In genomic region chr20:45436732-45437485, GRCh38 we compare ENCODE assay signal across 1 cellular context.
TF ChIP-seq lines count a peak whose summit lies in the region.

No MANE protein-coding gene starts in this region.

TF ChIP-seq in HEK293, 187 proteins besides CTCF, POLR2A, EP300 and RAD21 (continued from another document):
- peak; percentile 54; the same call in 1 of the 2 replicates for TF ChIP-seq ZBTB10 (tag by site-specific recombination; IDR thresholded peaks at IDR 0.05)
- peak; percentile 51; the same call in 1 of the 2 replicates for TF ChIP-seq ZNF692 (tag by site-specific recombination; IDR thresholded peaks at IDR 0.05)
- no peak for TF ChIP-seq ZSCAN18 (tag by site-specific recombination; IDR thresholded peaks at IDR 0.05)
- no peak for TF ChIP-seq PBX3 (CRISPR knock-in tag; IDR thresholded peaks at IDR 0.05)
- peak; percentile 79 for TF ChIP-seq PATZ1 (tag by site-specific recombination; IDR thresholded peaks at IDR 0.05)
- TF ChIP-seq ZNF561 (tag by site-specific recombination; IDR thresholded peaks at IDR 0.05; ENCODE audit: borderline replicate concordance) = peak; percentile 80; the same call in 1 of the 2 replicates
- TF ChIP-seq ZNF140 (tag by site-specific recombination; IDR thresholded peaks at IDR 0.05) = no peak
- TF ChIP-seq KLF1 (tag by site-specific recombination; IDR thresholded peaks at IDR 0.05) = peak; percentile 80
- TF ChIP-seq GFI1B (tag by site-specific recombination; IDR thresholded peaks at IDR 0.05) = no peak
- no peak for TF ChIP-seq ZNF645 (tag by site-specific recombination; IDR thresholded peaks at IDR 0.05)
- TF ChIP-seq ELK4 (IDR thresholded peaks at IDR 0.05; ENCODE audit: borderline replicate concordance, low read depth, low read length) = no peak
- TF ChIP-seq WT1 (tag by site-specific recombination; IDR thresholded peaks at IDR 0.05) = 0 out of 2 replicates have a peak, but pooled peaks have one; percentile 16
- no peak for TF ChIP-seq ZNF747 (tag by site-specific recombination; IDR thresholded peaks at IDR 0.05)
- no peak for TF ChIP-seq PRDM4 (tag by site-specific recombination; IDR thresholded peaks at IDR 0.05)
- no peak for TF ChIP-seq ZNF169 (tag by site-specific recombination; IDR thresholded peaks at IDR 0.05)
- no peak for TF ChIP-seq ZNF274 (IDR thresholded peaks at IDR 0.05; ENCODE audit: low read length)
- no peak for TF ChIP-seq ZNF274 (tag by site-specific recombination; IDR thresholded peaks at IDR 0.05; ENCODE audit: borderline replicate concordance)
- TF ChIP-seq ZXDB (tag by site-specific recombination; IDR thresholded peaks at IDR 0.05) = peak; percentile 53; the same call in 1 of the 2 replicates
- peak; percentile 76; the same call in 1 of the 2 replicates for TF ChIP-seq ZSCAN30 (tag by site-specific recombination; IDR thresholded peaks at IDR 0.05)
- peak; percentile 86 for TF ChIP-seq ZNF600 (tag by site-specific recombination; IDR thresholded peaks at IDR 0.05)
- no peak for TF ChIP-seq ZNF624 (tag by site-specific recombination; IDR thresholded peaks at IDR 0.05)
- 0 out of 2 replicates have a peak, but pooled peaks have one; percentile 40 for TF ChIP-seq YY1 (tag by site-specific recombination; IDR thresholded peaks at IDR 0.05)
- TF ChIP-seq ZNF2 (tag by site-specific recombination; IDR thresholded peaks at IDR 0.05) = peak; percentile 63
- peak; percentile 38; the same call in 1 of the 2 replicates for TF ChIP-seq ZNF660 (tag by site-specific recombination; IDR thresholded peaks at IDR 0.05)
- no peak for TF ChIP-seq ZNF174 (tag by site-specific recombination; IDR thresholded peaks at IDR 0.05)
- TF ChIP-seq ZBTB21 (tag by site-specific recombination; IDR thresholded peaks at IDR 0.05) = no peak
- peak; percentile 35; the same call in 1 of the 2 replicates for TF ChIP-seq KLF10 (tag by site-specific recombination; IDR thresholded peaks at IDR 0.05)
- TF ChIP-seq ZBTB49 (tag by site-specific recombination; IDR thresholded peaks at IDR 0.05; ENCODE audit: low read depth) = no peak
- no peak for TF ChIP-seq ZNF404 (tag by site-specific recombination; IDR thresholded peaks at IDR 0.05)
- no peak for TF ChIP-seq MEIS1 (CRISPR knock-in tag; IDR thresholded peaks at IDR 0.05; ENCODE audit: borderline replicate concordance)
- TF ChIP-seq ZNF335 (tag by site-specific recombination; conservative IDR thresholded peaks at IDR 0.05) = peak; percentile 44
- no peak for TF ChIP-seq REST (tag by site-specific recombination; IDR thresholded peaks at IDR 0.05)
- peak; percentile 89; the same call in 1 of the 2 replicates for TF ChIP-seq ZBTB17 (tag by site-specific recombination; IDR thresholded peaks at IDR 0.05)
- no peak for TF ChIP-seq ZNF133 (tag by site-specific recombination; IDR thresholded peaks at IDR 0.05)
- peak; percentile 67 for TF ChIP-seq SCRT2 (tag by site-specific recombination; IDR thresholded peaks at IDR 0.05)
- TF ChIP-seq ZNF202 (tag by site-specific recombination; IDR thresholded peaks at IDR 0.05; ENCODE audit: borderline replicate concordance) = no peak
- TF ChIP-seq ZNF341 (tag by site-specific recombination; IDR thresholded peaks at IDR 0.05; ENCODE audit: low read depth) = no peak
- TF ChIP-seq BCL11B (tag by site-specific recombination; IDR thresholded peaks at IDR 0.05; ENCODE audit: low read depth) = no peak
